In genomic region chr4:13355036-13355910, GRCh38 we compare ENCODE assay signal across 26 cellular contexts.
"Had no signal": no experiment of that assay in that cellular context is flagged by ENCODE, and none has a peak within 500 bp of the region (broad histone marks: within the 10 kb centered on the region; RNA-seq: fewer than 3 reads in every experiment).

No MANE protein-coding gene starts in this region.

- H3K4me3 ChIP-seq: ascending aorta, heart right ventricle, lower lobe of right lung, right lobe of liver, testis, upper lobe of left lung had no signal

- H3K27ac Mint-ChIP-seq: activated B cell treated with CpG ODN at 0.5 μM for 24 hours; activated CD4-positive, alpha-beta T cell treated with anti-CD3 and anti-CD28 coated beads for 36 hours; activated naive CD4-positive, alpha-beta T cell treated with anti-CD3 and anti-CD28 coated beads, Interleukin-2, amount 50 U/mL, for 72 hours; activated T-cell treated with anti-CD3 and anti-CD28 coated beads, Interleukin-2, amount 50 U/mL, for 24 hours; activated T-helper 17 cell treated with anti-CD3 and anti-CD28 coated beads, Interleukin-2, amount 50 U/mL, for 72 hours; T-helper 17 cell had no signal

- H3K4me1 Mint-ChIP-seq: activated B cell treated with CpG ODN at 0.5 μM for 24 hours; activated CD4-positive, alpha-beta T cell treated with anti-CD3 and anti-CD28 coated beads for 36 hours; activated T-helper 17 cell treated with anti-CD3 and anti-CD28 coated beads, Interleukin-2, amount 50 U/mL, for 72 hours; naive B cell; neural crest cell; T-helper 17 cell had no signal

- H3K27me3 ChIP-seq: ascending aorta, heart right ventricle, right lobe of liver, testis, upper lobe of left lung had no signal

- H3K9me3 Mint-ChIP-seq: activated B cell treated with CpG ODN at 0.5 μM for 24 hours had no signal

- H3K4me1 ChIP-seq: ascending aorta, lower lobe of right lung, right lobe of liver, testis, upper lobe of left lung had no signal

- H3K36me3 ChIP-seq: ascending aorta, lower lobe of right lung, right lobe of liver, upper lobe of left lung had no signal

- FAIRE-seq: bronchial epithelial cell, small intestine had no signal

- H3K4me3 Mint-ChIP-seq: activated B cell treated with CpG ODN at 0.5 μM for 24 hours; activated CD4-positive, alpha-beta T cell treated with anti-CD3 and anti-CD28 coated beads for 36 hours; activated T-cell treated with anti-CD3 and anti-CD28 coated beads, Interleukin-2, amount 50 U/mL, for 24 hours; activated T-helper 17 cell treated with anti-CD3 and anti-CD28 coated beads, Interleukin-2, amount 50 U/mL, for 72 hours; naive B cell; neural crest cell; T-helper 17 cell had no signal

- ATAC-seq: activated CD4-positive, alpha-beta T cell treated with anti-CD3 and anti-CD28 coated beads for 36 hours; activated naive CD4-positive, alpha-beta T cell treated with anti-CD3 and anti-CD28 coated beads, Interleukin-2, amount 50 U/mL, for 72 hours; activated T-helper 17 cell treated with anti-CD3 and anti-CD28 coated beads, Interleukin-2, amount 50 U/mL, for 72 hours; heart right ventricle; left lobe of liver; lower lobe of right lung; right lobe of liver; T-helper 17 cell had no signal

- H3K27ac ChIP-seq: ascending aorta, heart right ventricle, lower lobe of right lung, right lobe of liver, testis, upper lobe of left lung had no signal

- H3K27me3 Mint-ChIP-seq: activated B cell treated with CpG ODN at 0.5 μM for 24 hours; activated CD4-positive, alpha-beta T cell treated with anti-CD3 and anti-CD28 coated beads for 36 hours; activated T-cell treated with anti-CD3 and anti-CD28 coated beads, Interleukin-2, amount 50 U/mL, for 24 hours; activated T-helper 17 cell treated with anti-CD3 and anti-CD28 coated beads, Interleukin-2, amount 50 U/mL, for 72 hours; naive B cell; T-helper 17 cell had no signal

- DNase-seq: activated B cell treated with CpG ODN at 0.5 μM for 24 hours; activated CD4-positive, alpha-beta T cell treated with anti-CD3 and anti-CD28 coated beads for 36 hours; activated CD4-positive, alpha-beta T cell treated with anti-CD3 and anti-CD28 coated beads, Interleukin-2, amount 50 U/mL, for 4 hours; activated CD8-positive, alpha-beta memory T cell treated with anti-CD3 and anti-CD28 coated beads for 24 hours; activated CD8-positive, alpha-beta memory T cell treated with anti-CD3 and anti-CD28 coated beads, Interleukin-2, amount 50 U/mL, for 4 hours; activated T-cell treated with anti-CD3 and anti-CD28 coated beads, Interleukin-2, amount 50 U/mL, for 24 hours; cerebellar nuclear complex; cortex of kidney; foreskin fibroblast; heart right ventricle; lower lobe of right lung; naive B cell; occipital lobe; right lobe of liver; small intestine; stimulated activated CD4-positive, alpha-beta T cell treated with anti-CD3 and anti-CD28 coated beads, Interleukin-15, amount 100 ng/mL, for 24 hours; stimulated activated naive CD4-positive, alpha-beta T cell; T-helper 17 cell; testis; upper lobe of left lung had no signal

- H3K9me3 ChIP-seq: ascending aorta, lower lobe of right lung, right lobe of liver, testis, upper lobe of left lung had no signal
